Comparison of ENCODE assay signal across 15 cellular contexts in genomic region chrX:7950865-7951264, GRCh38. TPM values are rescaled to one million over a fixed set of nuclear protein-coding genes. Genes with fewer than 3 reads are reported as not detected.
DNase-seq lines count a peak whose midpoint lies in the region; ATAC-seq, FAIRE-seq and TF ChIP-seq lines count a peak whose summit lies in the region.
"Had no signal": no experiment of that assay in that cellular context is flagged by ENCODE, and none has a peak within 500 bp of the region (broad histone marks: within the 10 kb centered on the region; RNA-seq: fewer than 3 reads in every experiment).

No MANE protein-coding gene starts in this region.

- intact Hi-C loops in sciatic nerve (cut with DNase I) = no loop called here

- ATAC-seq in HG02970 (IDR thresholded peaks at IDR 0.05; ENCODE audit: low FRiP score, unreplicated experiment) (peak; percentile 86), HG03575 (IDR thresholded peaks at IDR 0.05; ENCODE audit: extremely low read depth, insufficient number of reproducible peaks, low FRiP score, unreplicated experiment) (peak; percentile 95), sciatic nerve (no peak)
- ATAC-seq: right cardiac atrium had no signal

- FAIRE-seq in GM18507 (lab: Jason Lieb, UNC) = peak; percentile 44
- FAIRE-seq: G401.6, urothelium cell line had no signal

- POLR2A ChIA-PET in RWPE1 (lab: Yijun Ruan, JAX; ENCODE audit: low non-redundant PET) = no interaction called here

- no peak overlapping the region for H3K27ac ChIP-seq in RWPE1

- CTCF ChIA-PET in RWPE1 (lab: Yijun Ruan, JAX) = no interaction called here

- DNase-seq in GM18507 (ENCODE audit: extremely low spot score, insufficient read length, low read depth) = no peak
- DNase-seq in GM20000 (ENCODE audit: low spot score) = peak; percentile 8
- DNase-seq in sciatic nerve (ENCODE audit: low spot score) = no peak
- no peak for DNase-seq in RWPE1 (ENCODE audit: low spot score)
- no peak for DNase-seq in DMS79 (lab: John Stamatoyannopoulos, UW)
- DNase-seq in NCI-H1417 (lab: John Stamatoyannopoulos, UW) = no peak
- DNase-seq: AML-193, anterior cingulate cortex, HFFc6, NCI-H1092 treated with DMSO at 0.1 percent for 48 hours, right cardiac atrium had no signal

- no peak for TF ChIP-seq CTCF in GM20000 (IDR thresholded peaks at IDR 0.05; ENCODE audit: extremely low read depth, missing control alignments)
- TF ChIP-seq CTCF in RWPE1 (conservative IDR thresholded peaks at IDR 0.05; ENCODE audit: low read depth) = no peak

RNA-seq across cellular contexts. Expression of gene PNPLA4, which starts 23.7 kb away (rescaled TPM):
- total RNA-seq in sciatic nerve = 14.4 TPM
